ENCODE assay signal across 13 cellular contexts in the genomic region with DNA sequence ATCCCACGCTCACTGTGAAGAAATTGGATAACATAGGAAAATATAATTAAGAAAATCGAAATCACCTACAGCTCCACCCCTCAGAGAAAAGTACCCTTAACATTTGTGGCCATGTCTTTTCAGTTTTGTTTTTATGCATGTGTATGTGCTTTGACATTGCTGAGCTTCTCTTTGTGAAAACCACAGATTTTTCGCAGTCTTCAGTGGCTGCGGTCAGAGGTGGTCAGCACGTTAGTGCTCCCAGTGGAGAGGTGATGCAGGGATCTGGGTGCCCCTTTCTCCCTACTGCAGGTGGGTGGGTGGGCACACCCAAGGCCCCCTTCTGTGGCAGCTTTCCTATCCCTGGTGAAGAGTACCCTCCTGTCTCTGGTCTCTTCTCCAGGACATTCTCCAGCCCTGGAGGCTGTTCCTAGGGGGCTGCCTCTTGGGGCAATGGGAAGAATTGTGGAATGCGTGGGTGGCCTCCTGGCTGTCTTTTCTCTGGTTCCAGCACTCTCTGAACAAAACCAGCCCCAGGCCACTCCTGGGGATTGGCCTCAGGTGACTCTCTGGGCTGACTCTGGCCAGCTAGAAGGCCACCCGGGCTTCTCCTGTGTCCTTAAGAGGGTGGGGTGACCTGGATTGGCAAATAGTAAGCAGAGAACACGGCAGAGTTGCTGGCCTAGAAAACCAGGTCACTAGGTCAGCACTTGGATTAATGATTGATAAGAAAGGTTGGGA. TPM values are rescaled to one million over a fixed set of nuclear protein-coding genes. Genes with fewer than 3 reads are reported as not detected.
DNase-seq lines count a peak whose midpoint lies in the region; ATAC-seq and TF ChIP-seq lines count a peak whose summit lies in the region.
"Had no signal": no experiment of that assay in that cellular context is flagged by ENCODE, and none has a peak within 500 bp of the region (broad histone marks: within the 10 kb centered on the region; RNA-seq: fewer than 3 reads in every experiment).

No MANE protein-coding gene starts in this region.

- TF ChIP-seq CTCF in HCT116 (IDR thresholded peaks at IDR 0.05 in 2 of 3, conservative IDR thresholded peaks at IDR 0.05 in 1 of 3; ENCODE audit: borderline replicate concordance in 1 of 3, insufficient read depth in 1 of 3, low read depth in 2 of 3, low read length in 2 of 3): no peak

- ATAC-seq in HCT116 (no peak), HG02884 (IDR thresholded peaks at IDR 0.05; ENCODE audit: unreplicated experiment) (no peak)

- POLR2A ChIA-PET in HCT116 (lab: Charles Lee): no interaction called here

- peaks cover 15% of the 10 kb centered on the region; the same call in 1 of the 2 replicates for H3K79me2 ChIP-seq in HCT116 (ENCODE audit: insufficient read depth, low read length)

- DNase-seq in DMS53 (lab: John Stamatoyannopoulos, UW) (peak; percentile 86), HCT116 (ENCODE audit: low read depth, low spot score) (no peak), neuronal stem cell (ENCODE audit: low spot score) (peak; percentile 11), cortex of kidney (lab: John Stamatoyannopoulos, UW) (no peak), MG63 (no peak), NCI-H146 treated with DMSO at 0.1 percent for 48 hours (lab: John Stamatoyannopoulos, UW; ENCODE audit: unreplicated experiment) (no peak)
- DNase-seq in activated naive CD8-positive, alpha-beta T cell treated with anti-CD3 and anti-CD28 coated beads for 36 hours: no peak
- DNase-seq: activated B cell treated with CpG ODN at 0.5 μM for 24 hours; effector memory CD4-positive, alpha-beta T cell; hypothalamus; NCI-H2029 treated with DMSO at 0.1 percent for 48 hours had no signal

- no peak overlapping the region for H3K4me3 Mint-ChIP-seq in activated naive CD8-positive, alpha-beta T cell treated with anti-CD3 and anti-CD28 coated beads for 36 hours
- H3K4me3 Mint-ChIP-seq: activated B cell treated with CpG ODN at 0.5 μM for 24 hours had no signal

- intact Hi-C loops in HCT116 (cut with micrococcal nuclease): loop anchor here (5.0 kb wide), 1 partner anchor 60 kb away; the partner anchor contains the start of gene PPARD

- no peaks in the 10 kb centered on the region for H3K27me3 ChIP-seq in HCT116 (ENCODE audit: insufficient read depth, low read length)
- no peaks in the 10 kb centered on the region for H3K27me3 ChIP-seq in neuronal stem cell (ENCODE audit: control insufficient read depth in 3 of 3, insufficient read depth in 3 of 3, low read depth in 1 of 3, low read length in 3 of 3)
- no peaks in the 10 kb centered on the region for H3K27me3 ChIP-seq in MG63

- no peaks in the 10 kb centered on the region for H3K36me3 Mint-ChIP-seq in activated naive CD8-positive, alpha-beta T cell treated with anti-CD3 and anti-CD28 coated beads for 36 hours

- peaks cover 30 to 67% of the 10 kb centered on the region in 2 experiments for H3K4me1 ChIP-seq in HCT116 (ENCODE audit: control insufficient read depth in 1 of 2, insufficient read depth in 2 of 2, low read length in 2 of 2)
- H3K4me1 ChIP-seq in neuronal stem cell (ENCODE audit: control insufficient read depth in 2 of 2, insufficient read depth in 1 of 2, low read depth in 1 of 2, low read length in 2 of 2): peaks cover 3 to 9% of the 10 kb centered on the region in 2 donors
- H3K4me1 ChIP-seq: HAP-1 had no signal

- no peak for TF ChIP-seq RAD21 in HCT116 (IDR thresholded peaks at IDR 0.05; ENCODE audit: low read depth)

- no peaks in the 10 kb centered on the region for H3K9me3 Mint-ChIP-seq in activated naive CD8-positive, alpha-beta T cell treated with anti-CD3 and anti-CD28 coated beads for 36 hours
- H3K9me3 Mint-ChIP-seq: activated B cell treated with CpG ODN at 0.5 μM for 24 hours had no signal

- H3K14ac ChIP-seq in neuronal stem cell (ENCODE audit: low read length): no peak overlapping the region

- H3K4me1 Mint-ChIP-seq in activated naive CD8-positive, alpha-beta T cell treated with anti-CD3 and anti-CD28 coated beads for 36 hours: peaks cover 16% of the 10 kb centered on the region
- H3K4me1 Mint-ChIP-seq: activated B cell treated with CpG ODN at 0.5 μM for 24 hours had no signal

- no peaks in the 10 kb centered on the region for H3K79me1 ChIP-seq in neuronal stem cell (ENCODE audit: low read depth, low read length)

- H4K91ac ChIP-seq in neuronal stem cell (ENCODE audit: low read depth, low read length, poor library complexity): peak overlapping the region; percentile 40

- H2AK5ac ChIP-seq in neuronal stem cell (ENCODE audit: low read depth, low read length): no peak overlapping the region

- no peaks in the 10 kb centered on the region for H3K9me2 ChIP-seq in HCT116 (ENCODE audit: insufficient read depth)

- H3K9ac ChIP-seq in HCT116 (ENCODE audit: low read length) (peak overlapping the region; percentile 53), neuronal stem cell (ENCODE audit: low read depth, low read length, poor library complexity) (no peak overlapping the region)

- H3K9me3 ChIP-seq in HCT116 (ENCODE audit: control insufficient read depth in 1 of 2, insufficient read depth in 1 of 2, low read depth in 1 of 2, low read length in 2 of 2) (no peaks in the 10 kb centered on the region), neuronal stem cell (replicated peaks in 1 of 2; ENCODE audit: control insufficient read depth in 2 of 2, insufficient read depth in 1 of 2, low read depth in 1 of 2, low read length in 2 of 2) (peaks cover 0 to 2% of the 10 kb centered on the region in 2 donors), MG63 (no peaks in the 10 kb centered on the region)
- H3K9me3 ChIP-seq: HAP-1 had no signal

- H2BK5ac ChIP-seq in neuronal stem cell (ENCODE audit: low read length): no peak overlapping the region

- H3K36me3 ChIP-seq in HCT116 (ENCODE audit: control insufficient read depth in 1 of 2, insufficient read depth in 2 of 2, low read length in 2 of 2): no peaks in the 10 kb centered on the region
- H3K36me3 ChIP-seq in neuronal stem cell (replicated peaks in 1 of 2; ENCODE audit: control insufficient read depth in 2 of 2, insufficient read depth in 2 of 2, low read length in 2 of 2): no peaks in the 10 kb centered on the region
- H3K36me3 ChIP-seq in MG63: peaks cover 8% of the 10 kb centered on the region
- H3K36me3 ChIP-seq: HAP-1 had no signal

- RAD21 ChIA-PET in HCT116 (lab: Charles Lee; ENCODE audit: low non-redundant PET in 1 of 2, low total read pairs in 2 of 2, uncharacterized antibody in 2 of 2, unreplicated experiment in 2 of 2): no interaction called here

- BruUV-seq in HCT116 (replicated peaks; lab: Mats Ljungman, UMichigan): no TSS peak

- no peaks in the 10 kb centered on the region for H3K27me3 Mint-ChIP-seq in activated naive CD8-positive, alpha-beta T cell treated with anti-CD3 and anti-CD28 coated beads for 36 hours
- H3K27me3 Mint-ChIP-seq: activated B cell treated with CpG ODN at 0.5 μM for 24 hours had no signal

- H3K4me3 ChIP-seq in HCT116 (replicated peaks in 1 of 2; ENCODE audit: low read depth in 1 of 2, low read length in 2 of 2): no peak overlapping the region
- no peak overlapping the region for H3K4me3 ChIP-seq in neuronal stem cell (ENCODE audit: low read length in 2 of 2)
- H3K4me3 ChIP-seq in MG63: no peak overlapping the region
- H3K4me3 ChIP-seq: HAP-1 had no signal

- H4K8ac ChIP-seq in neuronal stem cell (ENCODE audit: low read depth, low read length): no peak overlapping the region

- H3K4me2 ChIP-seq in HCT116 (ENCODE audit: low read length): peak overlapping the region; percentile 67
- H3K4me2 ChIP-seq in neuronal stem cell (ENCODE audit: insufficient read depth, low read length, poor library complexity, severe bottlenecking): no peak overlapping the region

- WGBS in neuronal stem cell (ENCODE audit: extremely low coverage in 2 of 2, insufficient read length in 2 of 2, insufficient replicate concordance in 1 of 2), 2 donors: no CpG with 5 or more reads among the region's 8 CpGs

- no peak overlapping the region for H2BK120ac ChIP-seq in neuronal stem cell (ENCODE audit: low read depth, low read length)

- H3K27ac Mint-ChIP-seq in activated naive CD8-positive, alpha-beta T cell treated with anti-CD3 and anti-CD28 coated beads for 36 hours: peak overlapping the region; percentile 18
- H3K27ac Mint-ChIP-seq: activated B cell treated with CpG ODN at 0.5 μM for 24 hours had no signal

- H3K23ac ChIP-seq in neuronal stem cell (ENCODE audit: low read depth, low read length, poor library complexity): no peak overlapping the region

- CTCF ChIA-PET in HCT116 (lab: Charles Lee): interaction anchor here (2.5 kb wide), 1 partner anchor 60 kb away, joined by 10 read pairs; the partner anchor contains the start of gene PPARD

- H2BK12ac ChIP-seq in neuronal stem cell (ENCODE audit: low read length): no peak overlapping the region

- H4K20me1 ChIP-seq in HCT116 (ENCODE audit: insufficient read depth): no peaks in the 10 kb centered on the region

- no peak overlapping the region for H2BK15ac ChIP-seq in neuronal stem cell (ENCODE audit: low read length)

- H3K4ac ChIP-seq in neuronal stem cell (ENCODE audit: low read length): no peak overlapping the region

- H3K27ac ChIP-seq in HCT116 (ENCODE audit: low read depth, low read length) (no peak overlapping the region), neuronal stem cell (replicated peaks; ENCODE audit: low read length) (no peak overlapping the region)

- no peak for TF ChIP-seq POLR2A in HCT116 (IDR thresholded peaks at IDR 0.05; ENCODE audit: borderline replicate concordance, extremely low read depth, insufficient read depth, insufficient read length)

- no peak overlapping the region for H2AFZ ChIP-seq in HCT116 (ENCODE audit: low read depth, low read length, poor library complexity, severe bottlenecking)
- H2AFZ ChIP-seq in neuronal stem cell (ENCODE audit: low read length): no peak overlapping the region

- H3K18ac ChIP-seq in neuronal stem cell (ENCODE audit: low read length): peak overlapping the region; percentile 87

TF ChIP-seq in HCT116, 20 proteins besides CTCF, POLR2A, EP300 and RAD21 (continues in another document):
- TF ChIP-seq FOSL1 (IDR thresholded peaks at IDR 0.05; ENCODE audit: low read depth) (no peak), YY1 (IDR thresholded peaks at IDR 0.05; ENCODE audit: extremely low read depth, insufficient replicate concordance, low read depth, low read length) (no peak), EGR1 (IDR thresholded peaks at IDR 0.05; ENCODE audit: low read depth) (no peak), EZH2 (IDR thresholded peaks at IDR 0.05) (no peak), SIN3A (IDR thresholded peaks at IDR 0.05; ENCODE audit: low read depth) (no peak)

RNA-seq across cellular contexts. Expression of gene FANCE, which starts 49.8 kb away (rescaled TPM):
- 16.1 TPM for total RNA-seq in HCT116 (2021; ENCODE audit: unreplicated experiment)
- 7.3 and 9.1 TPM in 2 replicates for polyA plus RNA-seq in HCT116 (2012)
- total RNA-seq in activated naive CD8-positive, alpha-beta T cell treated with anti-CD3 and anti-CD28 coated beads for 36 hours: 10 to 100 TPM; 18.6 to 19.1 TPM
- 8.9 TPM for polyA plus RNA-seq in neuronal stem cell (2013, experiment 1 of 2)
- polyA plus RNA-seq in neuronal stem cell (2013, experiment 2 of 2): 8.3 TPM
- total RNA-seq in MG63 (2014; rRNA removed; shearing (Covaris generic); ENCODE audit: low replicate concordance): 20.1 and 28.0 TPM in 2 replicates

RNA-seq across cellular contexts. Expression of gene PPARD, which starts 59.9 kb away (rescaled TPM):
- 38.4 TPM for total RNA-seq in HCT116 (2021; ENCODE audit: unreplicated experiment)
- polyA plus RNA-seq in HCT116 (2012): 49.8 and 55.1 TPM in 2 replicates
- 10 to 100 TPM; 17.0 to 17.8 TPM for total RNA-seq in activated naive CD8-positive, alpha-beta T cell treated with anti-CD3 and anti-CD28 coated beads for 36 hours
- 14.9 TPM for polyA plus RNA-seq in neuronal stem cell (2013, experiment 1 of 2)
- 15.0 TPM for polyA plus RNA-seq in neuronal stem cell (2013, experiment 2 of 2)
- 5.9 and 15.7 TPM in 2 replicates for total RNA-seq in MG63 (2014; rRNA removed; shearing (Covaris generic); ENCODE audit: low replicate concordance)

Comparison
In these comparisons a context has a peak if more than half of its experiments do, and no peak if none do; other contexts are left out.
1. DNase-seq: peak in DMS53 (single experiment) and neuronal stem cell (single experiment); none in HCT116 (single experiment), activated naive CD8-positive, alpha-beta T cell treated with anti-CD3 and anti-CD28 coated beads for 36 hours (single experiment), cortex of kidney (single experiment), MG63 (single experiment) and NCI-H146 treated with DMSO at 0.1 percent for 48 hours (single experiment).